Comparison of ENCODE assay signal across 9 cellular contexts in the genomic region with DNA sequence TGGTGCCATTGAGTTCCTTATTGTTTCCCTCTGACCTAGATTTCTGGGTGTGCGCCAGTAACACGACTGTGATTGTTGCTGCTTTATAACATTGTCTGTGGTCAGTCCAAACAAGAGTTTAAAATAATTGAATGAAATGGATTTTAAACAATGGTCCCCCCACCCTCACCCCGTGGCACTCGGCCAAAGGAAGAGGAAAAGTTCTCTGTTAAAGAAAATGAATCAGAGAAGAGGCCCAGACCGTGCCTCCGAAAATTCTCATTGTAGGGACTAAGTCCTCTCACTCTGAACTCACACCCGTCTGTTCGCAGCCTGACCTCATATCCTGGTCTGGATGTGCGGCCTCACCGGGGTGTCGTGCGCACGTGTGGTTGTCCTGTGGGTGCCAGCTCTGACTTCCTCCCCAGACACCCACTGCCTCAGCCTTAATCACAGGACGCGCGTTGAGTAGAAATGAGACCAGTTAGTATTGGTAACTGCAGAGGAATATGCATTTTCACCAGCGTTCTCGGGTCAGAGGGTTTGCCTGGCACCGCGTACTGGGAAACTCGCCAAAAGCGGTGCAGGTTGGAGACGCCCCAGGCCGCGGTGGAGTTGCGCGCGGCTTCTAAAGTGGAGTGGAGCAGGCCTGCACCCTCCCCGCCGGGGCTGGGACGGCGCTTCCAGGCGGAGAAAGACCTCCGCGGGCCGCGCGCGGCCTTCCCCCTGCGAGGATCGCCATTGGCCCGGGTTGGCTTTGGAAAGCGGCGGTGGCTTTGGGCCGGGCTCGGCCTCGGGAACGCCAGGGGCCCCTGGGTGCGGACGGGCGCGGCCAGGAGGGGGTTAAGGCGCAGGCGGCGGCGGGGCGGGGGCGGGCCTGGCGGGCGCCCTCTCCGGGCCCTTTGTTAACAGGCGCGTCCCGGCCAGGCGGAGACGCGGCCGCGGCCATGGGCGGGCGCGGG. TPM values are rescaled to one million over a fixed set of nuclear protein-coding genes. Genes with fewer than 3 reads are reported as not detected.
DNase-seq lines count a peak whose midpoint lies in the region; ATAC-seq, FAIRE-seq and TF ChIP-seq lines count a peak whose summit lies in the region.
"Had no signal": no experiment of that assay in that cellular context is flagged by ENCODE, and none has a peak within 500 bp of the region (broad histone marks: within the 10 kb centered on the region; RNA-seq: fewer than 3 reads in every experiment).

A gene (plus strand): TSS at position 884 of the 941 bp plus-strand sequence. CDS start 193 bp downstream, outside the sequence.

- H3K27me3 ChIP-seq in CD4-positive, CD25-positive, alpha-beta regulatory T cell (ENCODE audit: control insufficient read depth, insufficient read depth, low read length), result peaks cover 5% of the 10 kb centered on the region
- H3K27me3 ChIP-seq in PC-9 (ENCODE audit: insufficient read depth, low read depth) (no peaks in the 10 kb centered on the region), esophagus muscularis mucosa (no peaks in the 10 kb centered on the region)
- no peaks in the 10 kb centered on the region for H3K27me3 ChIP-seq in naive thymus-derived CD4-positive, alpha-beta T cell (ENCODE audit: control insufficient read depth in 2 of 2, insufficient read depth in 2 of 2, low read length in 2 of 2)

- intact Hi-C loops in PC-9 (cut with micrococcal nuclease; ENCODE audit: unreplicated experiment), result no loop called here
- intact Hi-C loops in esophagus muscularis mucosa (cut with DNase I), result no loop called here
- intact Hi-C loops in naive thymus-derived CD4-positive, alpha-beta T cell (cut with micrococcal nuclease), result loop anchor here (1.0 to 10.0 kb wide), 2 partner anchors 63 to 120 kb away; no protein-coding TSS in a partner anchor

- 4% methylated on average over 16 of the region's 72 CpGs for WGBS in esophagus muscularis mucosa

- H3K9me3 Mint-ChIP-seq in CD4-positive, CD25-positive, alpha-beta regulatory T cell, result peaks cover 0 to 2% (median 0%) of the 10 kb centered on the region in 7 donors
- no peaks in the 10 kb centered on the region for H3K9me3 Mint-ChIP-seq in naive thymus-derived CD4-positive, alpha-beta T cell

- BruUV-seq in PC-9 (replicated peaks; lab: Mats Ljungman, UMichigan), result TSS peak; percentile 21

- peak within 1 kb of the TSS; percentile 51 for H3K4me3 ChIP-seq in CD4-positive, CD25-positive, alpha-beta regulatory T cell (ENCODE audit: low read depth, low read length)
- H3K4me3 ChIP-seq in PC-9 (peak within 1 kb of the TSS; percentile 79), esophagus muscularis mucosa (peak within 1 kb of the TSS; percentile 65 to 78 (median 70))
- H3K4me3 ChIP-seq in naive thymus-derived CD4-positive, alpha-beta T cell (ENCODE audit: low read length), result peak within 1 kb of the TSS; percentile 79

- peak within 1 kb of the TSS; percentile 86 to 96 (median 91) for H3K4me3 Mint-ChIP-seq in CD4-positive, CD25-positive, alpha-beta regulatory T cell
- peak within 1 kb of the TSS; percentile 92 to 99 (median 96) for H3K4me3 Mint-ChIP-seq in naive thymus-derived CD4-positive, alpha-beta T cell

- no peaks in the 10 kb centered on the region for H3K9me2 ChIP-seq in PC-9 (ENCODE audit: insufficient read depth)

- peaks cover 36% of the 10 kb centered on the region; the same call in 1 of the 2 replicates for H3F3A ChIP-seq in PC-9 (ENCODE audit: insufficient read depth, low read depth)

- peaks cover 51% of the 10 kb centered on the region for H3K79me2 ChIP-seq in PC-9 (ENCODE audit: low read depth)

- DNase-seq in CD4-positive, CD25-positive, alpha-beta regulatory T cell, result peak; percentile 4 to 80 (median 49)
- DNase-seq in HTR-8/SVneo (ENCODE audit: insufficient read length, low spot score) (peak; percentile 60), PC-9 (peak; percentile 58 to 73), esophagus muscularis mucosa (ENCODE audit: extremely low spot score) (no peak)
- DNase-seq in activated T-cell treated with anti-CD3 and anti-CD28 coated beads, Interleukin-2, amount 50 U/mL, for 48 hours, result peak; percentile 84 to 87
- DNase-seq in naive thymus-derived CD4-positive, alpha-beta T cell, result peak; percentile 37 to 66 (median 52)
- DNase-seq in stimulated activated naive CD4-positive, alpha-beta T cell treated with Interleukin-2 at 50 U/mL for 16 hours (lab: John Stamatoyannopoulos, UW), result peak; percentile 68

- ATAC-seq in CD4-positive, CD25-positive, alpha-beta regulatory T cell (ENCODE audit: low read depth in 2 of 2), result peak; percentile 79 to 82
- ATAC-seq in GM19397 (IDR thresholded peaks at IDR 0.05; ENCODE audit: unreplicated experiment), result peak; percentile 63
- peak; percentile 89 for ATAC-seq in naive thymus-derived CD4-positive, alpha-beta T cell

- peaks cover 10% of the 10 kb centered on the region for H3K27me3 Mint-ChIP-seq in CD4-positive, CD25-positive, alpha-beta regulatory T cell
- H3K27me3 Mint-ChIP-seq in naive thymus-derived CD4-positive, alpha-beta T cell, result peaks cover 0 to 37% (median 0%) of the 10 kb centered on the region in 5 donors

- peak; percentile 36 for FAIRE-seq in HTR-8/SVneo (lab: Jason Lieb, UNC)
- FAIRE-seq: islet of Langerhans had no signal

- peaks cover 16% of the 10 kb centered on the region for H3K4me1 ChIP-seq in CD4-positive, CD25-positive, alpha-beta regulatory T cell (ENCODE audit: control insufficient read depth, insufficient read depth, low read length, poor library complexity, severe bottlenecking)
- H3K4me1 ChIP-seq in PC-9 (replicated peaks; ENCODE audit: insufficient read depth) (peaks cover 30% of the 10 kb centered on the region), esophagus muscularis mucosa (peaks cover 57 to 75% (median 63%) of the 10 kb centered on the region in 4 donors)
- peaks cover 0 to 19% of the 10 kb centered on the region in 2 donors for H3K4me1 ChIP-seq in naive thymus-derived CD4-positive, alpha-beta T cell (ENCODE audit: control insufficient read depth in 2 of 2, insufficient read depth in 2 of 2, low read length in 2 of 2)

- no peaks in the 10 kb centered on the region for H3K36me3 ChIP-seq in CD4-positive, CD25-positive, alpha-beta regulatory T cell (ENCODE audit: control insufficient read depth, insufficient read depth, low read length)
- no peaks in the 10 kb centered on the region; the same call in 1 of the 2 replicates for H3K36me3 ChIP-seq in PC-9 (ENCODE audit: low read depth)
- H3K36me3 ChIP-seq in esophagus muscularis mucosa, result no peaks in the 10 kb centered on the region
- H3K36me3 ChIP-seq in naive thymus-derived CD4-positive, alpha-beta T cell (ENCODE audit: control insufficient read depth in 2 of 3, insufficient read depth in 3 of 3, low read length in 3 of 3), result no peaks in the 10 kb centered on the region

- TF ChIP-seq EP300 in esophagus muscularis mucosa (IDR thresholded peaks at IDR 0.05), result no peak

- CTCF ChIA-PET in PC-9 (lab: Charles Lee), result interaction anchor here (0.5 to 0.6 kb wide), 2 partner anchors 161 to 534 kb away, joined by 3 to 4 read pairs; no protein-coding TSS in a partner anchor
- CTCF ChIA-PET in naive thymus-derived CD4-positive, alpha-beta T cell (lab: Charles Lee), result no interaction called here

- H3K27ac ChIP-seq in CD4-positive, CD25-positive, alpha-beta regulatory T cell (ENCODE audit: insufficient read depth, low read length, poor library complexity, severe bottlenecking), result peak within 1 kb of the TSS; percentile 33
- H3K27ac ChIP-seq in PC-9 (peak within 1 kb of the TSS; percentile 50), esophagus muscularis mucosa (replicated peaks in 1 of 4) (peak within 1 kb of the TSS; percentile 89 to 93 (median 92))
- peak within 1 kb of the TSS; percentile 27 for H3K27ac ChIP-seq in naive thymus-derived CD4-positive, alpha-beta T cell (ENCODE audit: low read depth, low read length)

- peak within 1 kb of the TSS; percentile 98 for H3K4me2 ChIP-seq in PC-9

- POLR2A ChIA-PET in PC-9 (lab: Charles Lee; ENCODE audit: unreplicated experiment), result interaction anchor here (0.5 kb wide), 1 partner anchor 40 kb away, joined by 4 read pairs; no protein-coding TSS in a partner anchor
- POLR2A ChIA-PET in naive thymus-derived CD4-positive, alpha-beta T cell (lab: Charles Lee), result interaction anchor here (0.6 kb wide), 1 partner anchor 14 kb away, joined by 4 read pairs; no protein-coding TSS in a partner anchor

- no peak for TF ChIP-seq CTCF in PC-9 (conservative IDR thresholded peaks at IDR 0.05)
- no peak for TF ChIP-seq CTCF in esophagus muscularis mucosa (IDR thresholded peaks at IDR 0.05)

- no peak for TF ChIP-seq POLR2A in esophagus muscularis mucosa (IDR thresholded peaks at IDR 0.05; ENCODE audit: low read depth)

- peaks cover 7% of the 10 kb centered on the region for H4K20me1 ChIP-seq in PC-9 (ENCODE audit: insufficient read depth)

- peaks cover 7 to 37% (median 34%) of the 10 kb centered on the region in 4 donors for H3K4me1 Mint-ChIP-seq in CD4-positive, CD25-positive, alpha-beta regulatory T cell
- H3K4me1 Mint-ChIP-seq in naive thymus-derived CD4-positive, alpha-beta T cell, result peaks cover 20 to 62% (median 51%) of the 10 kb centered on the region in 7 donors

- H2AFZ ChIP-seq in PC-9, result peak within 1 kb of the TSS; percentile 80

- H3K36me3 Mint-ChIP-seq in CD4-positive, CD25-positive, alpha-beta regulatory T cell, result no peaks in the 10 kb centered on the region
- H3K36me3 Mint-ChIP-seq in naive thymus-derived CD4-positive, alpha-beta T cell, result peaks cover 0 to 2% (median 0%) of the 10 kb centered on the region in 5 donors

- no peaks in the 10 kb centered on the region for H3K9me3 ChIP-seq in CD4-positive, CD25-positive, alpha-beta regulatory T cell (ENCODE audit: control insufficient read depth in 2 of 2, low read length in 2 of 2)
- no peaks in the 10 kb centered on the region for H3K9me3 ChIP-seq in PC-9 (ENCODE audit: insufficient read depth, low read depth)
- H3K9me3 ChIP-seq in esophagus muscularis mucosa, result no peaks in the 10 kb centered on the region
- no peaks in the 10 kb centered on the region for H3K9me3 ChIP-seq in naive thymus-derived CD4-positive, alpha-beta T cell (ENCODE audit: control insufficient read depth in 2 of 3, low read length in 3 of 3)

- peak within 1 kb of the TSS; percentile 67 to 90 (median 81) for H3K27ac Mint-ChIP-seq in CD4-positive, CD25-positive, alpha-beta regulatory T cell
- H3K27ac Mint-ChIP-seq in naive thymus-derived CD4-positive, alpha-beta T cell, result peak within 1 kb of the TSS; percentile 79 to 96 (median 92)

RNA-seq across cellular contexts. Expression of the gene that starts here (rescaled TPM):
- 33.9 TPM for total RNA-seq in CD4-positive, CD25-positive, alpha-beta regulatory T cell
- polyA plus RNA-seq in CD4-positive, CD25-positive, alpha-beta regulatory T cell, result 1 to 10 TPM; 5.5 to 9.2 (median 8.3) TPM
- total RNA-seq in PC-9 (2021) (48.6 and 54.8 TPM in 2 replicates), esophagus muscularis mucosa (100 to 1,000 TPM in 3 of 4 donors, 10 to 100 TPM in 1; 90.9 to 151 (median 133) TPM)
- total RNA-seq in naive thymus-derived CD4-positive, alpha-beta T cell, result 10 to 100 TPM; 32.1 to 41.0 (median 39.5) TPM
- 10 to 100 TPM in 1 of 2 donors, 1 to 10 TPM in 1; 8.4 to 15.8 TPM for polyA plus RNA-seq in naive thymus-derived CD4-positive, alpha-beta T cell

Comparison
In these comparisons a context has a peak if more than half of its experiments do, and no peak if none do; other contexts are left out.
1. H3K27ac ChIP-seq: peak in every context shown above with its lines; median percentile 92 in esophagus muscularis mucosa; 50 in PC-9; 33 in CD4-positive, CD25-positive, alpha-beta regulatory T cell; 27 in naive thymus-derived CD4-positive, alpha-beta T cell.
2. intact Hi-C loops: an anchor here in naive thymus-derived CD4-positive, alpha-beta T cell (1.0 to 10.0 kb wide); none called in PC-9 and esophagus muscularis mucosa.